In genomic region chr7:149669121-149669818, GRCh38 we compare ENCODE assay signal across 9 cellular contexts.
DNase-seq lines count a peak whose midpoint lies in the region; ATAC-seq, FAIRE-seq and TF ChIP-seq lines count a peak whose summit lies in the region.
"Had no signal": no experiment of that assay in that cellular context is flagged by ENCODE, and none has a peak within 500 bp of the region (broad histone marks: within the 10 kb centered on the region; RNA-seq: fewer than 3 reads in every experiment).

No MANE protein-coding gene starts in this region.

- H3K4me1 ChIP-seq in GM12878 (ENCODE audit: control insufficient read depth, insufficient read depth, low read length), result no peaks in the 10 kb centered on the region

- no peaks in the 10 kb centered on the region for H3K79me2 ChIP-seq in GM12878 (ENCODE audit: control insufficient read depth, insufficient read depth, low read length)

- peaks cover 0 to 3% of the 10 kb centered on the region in 2 experiments; a peak in 1 of 4 replicates for H3K27me3 ChIP-seq in GM12878 (replicated peaks in 1 of 2; ENCODE audit: control insufficient read depth in 2 of 2, insufficient read depth in 2 of 2, low read length in 1 of 2)

- H3K36me3 ChIP-seq in GM12878 (ENCODE audit: control insufficient read depth in 2 of 2, insufficient read depth in 2 of 2, low read length in 1 of 2), result no peaks in the 10 kb centered on the region

- H3K4me3 ChIP-seq in GM12878, result no peak overlapping the region

- FAIRE-seq in GM12878 (lab: Jason Lieb, UNC), result no peak

- TF ChIP-seq RAD21 in Ishikawa (IDR thresholded peaks at IDR 0.05; ENCODE audit: low read depth), result peak; percentile 50; the same call in 1 of the 2 replicates
- TF ChIP-seq RAD21 in GM12878 (IDR thresholded peaks at IDR 0.05; ENCODE audit: insufficient read depth, low read depth, low read length), result peak; percentile 40; the same call in 1 of the 2 replicates

- H3K9ac ChIP-seq in GM12878 (ENCODE audit: control insufficient read depth, insufficient read depth, low read length), result no peak overlapping the region

- no peak overlapping the region for H2AFZ ChIP-seq in GM12878 (ENCODE audit: control insufficient read depth, low read depth, low read length)

- intact Hi-C loops in GM12878 (cut with micrococcal nuclease; ENCODE audit: unreplicated experiment), result loop anchor here (1.0 kb wide), 1 partner anchor 73 kb away; no protein-coding TSS in a partner anchor

- TF ChIP-seq CTCF in GM12878 (IDR thresholded peaks at IDR 0.05 in 2 of 3, conservative IDR thresholded peaks at IDR 0.05 in 1 of 3; ENCODE audit: control insufficient read depth in 2 of 3, extremely low read depth in 1 of 3, insufficient read depth in 1 of 3, low read depth in 3 of 3, low read length in 3 of 3) (peak; percentile 33 to 48 (median 40); a peak in 3 of 6 replicates), nephron (IDR thresholded peaks at IDR 0.05; ENCODE audit: unreplicated experiment in 3 of 3) (peak in 2 of 3 experiments; percentile 26 to 52), glutamatergic neuron (IDR thresholded peaks at IDR 0.05; ENCODE audit: partially characterized antibody, unreplicated experiment) (no peak)

- H4K20me1 ChIP-seq in GM12878 (ENCODE audit: control insufficient read depth, insufficient read depth), result no peaks in the 10 kb centered on the region

- no peak for TF ChIP-seq EP300 in Ishikawa (IDR thresholded peaks at IDR 0.05; ENCODE audit: borderline replicate concordance)
- TF ChIP-seq EP300 in GM12878 (IDR thresholded peaks at IDR 0.05; ENCODE audit: borderline replicate concordance in 1 of 2, control insufficient read depth in 1 of 2, low read depth in 2 of 2, low read length in 2 of 2), result no peak

- no TSS peak for BruUV-seq in GM12878 (replicated peaks; lab: Mats Ljungman, UMichigan)

- peak; percentile 64 for DNase-seq in NCI-H1694 treated with DMSO at 0.1 percent for 48 hours (lab: John Stamatoyannopoulos, UW)
- no peak for DNase-seq in NCI-H1694 (lab: John Stamatoyannopoulos, UW)
- DNase-seq in GM12878 (ENCODE audit: low read depth, low spot score), result no peak
- DNase-seq in glutamatergic neuron, result no peak
- DNase-seq in NCI-H1092 treated with DMSO at 0.1 percent for 48 hours (lab: John Stamatoyannopoulos, UW), result no peak
- DNase-seq in NOMO-1 treated with dmso at 0.1 percent for 144 hours (lab: John Stamatoyannopoulos, UW; ENCODE audit: unreplicated experiment), result no peak
- DNase-seq: 8988T had no signal

- H3K36me3 Mint-ChIP-seq in nephron (ENCODE audit: low read depth), result no peaks in the 10 kb centered on the region
- no peaks in the 10 kb centered on the region for H3K36me3 Mint-ChIP-seq in glutamatergic neuron (ENCODE audit: unreplicated experiment)

- H3K27ac Mint-ChIP-seq in nephron, result no peak overlapping the region
- H3K27ac Mint-ChIP-seq in glutamatergic neuron (ENCODE audit: unreplicated experiment), result no peak overlapping the region

- POLR2A ChIA-PET in GM12878 (lab: Charles Lee), result no interaction called here

- WGBS in GM12878 (ENCODE audit: insufficient coverage, insufficient replicate concordance, low lambda C conversion rate, missing lambda C conversion rate), result 8% methylated on average over 7 of the region's 7 CpGs

- H3K4me1 Mint-ChIP-seq in nephron (peaks cover 35% of the 10 kb centered on the region), glutamatergic neuron (ENCODE audit: low read depth, unreplicated experiment) (no peaks in the 10 kb centered on the region)

- H3K9me3 ChIP-seq in GM12878 (replicated peaks; ENCODE audit: control insufficient read depth, insufficient read depth, low read length), result no peaks in the 10 kb centered on the region

- no peak overlapping the region for H3K4me3 Mint-ChIP-seq in nephron
- no peak overlapping the region for H3K4me3 Mint-ChIP-seq in glutamatergic neuron (ENCODE audit: unreplicated experiment)

- peak; percentile 65 for ATAC-seq in GM12878

- H3K4me2 ChIP-seq in GM12878 (ENCODE audit: control insufficient read depth, insufficient read depth), result no peak overlapping the region

- H3K27ac ChIP-seq in GM12878 (ENCODE audit: control insufficient read depth, insufficient read depth), result no peak overlapping the region

- RAD21 ChIA-PET in GM12878 (lab: Charles Lee; ENCODE audit: unreplicated experiment), result interaction anchor here (1.3 to 3.5 kb wide), 2 partner anchors 72 to 73 kb away, joined by 4 to 14 read pairs; no protein-coding TSS in a partner anchor

- in situ Hi-C loops in GM12878 (cut with MboI), result loop anchor here (10.0 kb wide), 1 partner anchor 76 kb away; no protein-coding TSS in a partner anchor

- H3K9me3 Mint-ChIP-seq in nephron (no peaks in the 10 kb centered on the region), glutamatergic neuron (ENCODE audit: unreplicated experiment) (no peaks in the 10 kb centered on the region)

- SMC1A ChIA-PET in GM12878 (lab: Charles Lee; ENCODE audit: uncharacterized antibody, unreplicated experiment), result interaction anchor here (1.3 kb wide), 1 partner anchor 72 kb away, joined by 8 read pairs; no protein-coding TSS in a partner anchor

- CTCF ChIA-PET in GM12878 (lab: Yijun Ruan, JAX), result interaction anchor here (1.3 to 1.9 kb wide), 2 partner anchors 72 to 130 kb away, joined by 3 to 23 read pairs; no protein-coding TSS in a partner anchor

- no peak for TF ChIP-seq POLR2A in GM12878 (IDR thresholded peaks at IDR 0.05; ENCODE audit: low read depth, low read length)

- H3K27me3 Mint-ChIP-seq in nephron (ENCODE audit: low read depth), result peaks cover 16% of the 10 kb centered on the region
- H3K27me3 Mint-ChIP-seq in glutamatergic neuron (ENCODE audit: unreplicated experiment), result peaks cover 2% of the 10 kb centered on the region

TF ChIP-seq in Ishikawa, 13 proteins besides CTCF, POLR2A, EP300 and RAD21:
- no peak for TF ChIP-seq EGR1 (IDR thresholded peaks at IDR 0.05)
- no peak for TF ChIP-seq REST (IDR thresholded peaks at IDR 0.05; ENCODE audit: low read depth)
- TF ChIP-seq FOXM1 (IDR thresholded peaks at IDR 0.05; ENCODE audit: borderline replicate concordance, low read depth), result no peak
- no peak for TF ChIP-seq ZBTB7A (IDR thresholded peaks at IDR 0.05; ENCODE audit: low read depth)
- TF ChIP-seq CEBPB (IDR thresholded peaks at IDR 0.05), result no peak
- TF ChIP-seq TCF12 (IDR thresholded peaks at IDR 0.05; ENCODE audit: low read depth), result no peak
- no peak for TF ChIP-seq TEAD4 (IDR thresholded peaks at IDR 0.05)
- no peak for TF ChIP-seq NFIC (IDR thresholded peaks at IDR 0.05)
TF ChIP-seq in Ishikawa: peak in this region for 0.

TF ChIP-seq in GM12878, 131 proteins besides CTCF, POLR2A, EP300 and RAD21:
- TF ChIP-seq RCOR1 (conservative IDR thresholded peaks at IDR 0.05; ENCODE audit: low read depth, low read length), result no peak
- TF ChIP-seq SMC3 (IDR thresholded peaks at IDR 0.05; ENCODE audit: borderline replicate concordance, low read length), result peak; percentile 46; the same call in 1 of the 2 replicates
- TF ChIP-seq YBX1 (IDR thresholded peaks at IDR 0.05), result no peak
- TF ChIP-seq NBN (IDR thresholded peaks at IDR 0.05), result 0 out of 2 replicates have a peak, but pooled peaks have one; percentile 32
- no peak for TF ChIP-seq PKNOX1 (IDR thresholded peaks at IDR 0.05)
- TF ChIP-seq SMARCA5 (IDR thresholded peaks at IDR 0.05), result peak; percentile 68; the same call in 1 of the 2 replicates
- no peak for TF ChIP-seq RFX5 (IDR thresholded peaks at IDR 0.05; ENCODE audit: low read depth, low read length)
- TF ChIP-seq CEBPZ (IDR thresholded peaks at IDR 0.05; ENCODE audit: low read depth, low read length), result no peak
- no peak for TF ChIP-seq ZNF24 (IDR thresholded peaks at IDR 0.05)
